ENCODE assay signal across 10 cellular contexts in the genomic region with DNA sequence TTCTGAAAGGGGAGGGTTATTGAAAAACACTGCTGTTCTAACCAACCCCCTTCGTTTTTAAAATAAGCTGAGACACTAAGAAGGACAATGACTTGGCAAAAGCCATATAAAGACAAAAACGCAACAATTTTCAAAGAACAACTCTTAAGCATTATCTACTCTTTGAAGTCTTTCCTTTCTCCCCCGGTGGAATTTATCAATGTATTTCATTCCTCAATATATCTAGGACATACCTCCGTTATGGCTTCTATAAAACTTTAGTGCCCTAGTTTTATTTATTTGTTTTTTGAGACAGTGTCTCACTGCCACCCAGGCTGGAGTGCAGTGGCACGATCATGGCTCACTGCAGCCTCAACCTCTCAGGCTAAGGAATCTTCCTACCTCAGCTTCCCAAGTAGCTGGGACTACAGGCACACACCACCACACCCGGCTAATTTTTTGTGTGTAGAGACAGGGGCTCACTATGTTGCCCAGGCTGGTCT. TPM values are rescaled to one million over a fixed set of nuclear protein-coding genes. Genes with fewer than 3 reads are reported as not detected.
DNase-seq lines count a peak whose midpoint lies in the region; ATAC-seq and TF ChIP-seq lines count a peak whose summit lies in the region.
"Had no signal": no experiment of that assay in that cellular context is flagged by ENCODE, and none has a peak within 500 bp of the region (broad histone marks: within the 10 kb centered on the region; RNA-seq: fewer than 3 reads in every experiment).

No MANE protein-coding gene starts in this region.

- H3K9me3 ChIP-seq in PC-3 (ENCODE audit: low read length) (no peaks in the 10 kb centered on the region), smooth muscle cell (replicated peaks; ENCODE audit: low read depth) (no peaks in the 10 kb centered on the region), upper lobe of right lung (no peaks in the 10 kb centered on the region), tibial artery (no peaks in the 10 kb centered on the region)
- H3K9me3 ChIP-seq: heart right ventricle had no signal

- CTCF ChIA-PET in PC-3 (lab: Charles Lee), result no interaction called here

- no peaks in the 10 kb centered on the region for H3K9me2 ChIP-seq in PC-3 (replicated peaks; ENCODE audit: low read length)

- no TSS peak for BruUV-seq in PC-3 (replicated peaks; lab: Mats Ljungman, UMichigan)

- no peaks in the 10 kb centered on the region for H3K9me3 Mint-ChIP-seq in activated naive CD8-positive, alpha-beta T cell (ENCODE audit: low read depth)
- H3K9me3 Mint-ChIP-seq in activated naive CD8-positive, alpha-beta T cell treated with anti-CD3 and anti-CD28 coated beads, Interleukin-2, amount 50 U/mL, for 24 hours, result no peaks in the 10 kb centered on the region
- H3K9me3 Mint-ChIP-seq in endothelial cell (ENCODE audit: unreplicated experiment), result no peaks in the 10 kb centered on the region

- H3K4me3 ChIP-seq in PC-3 (ENCODE audit: low read length) (peak overlapping the region; percentile 87), smooth muscle cell (no peak overlapping the region), upper lobe of right lung (no peak overlapping the region), tibial artery (no peak overlapping the region)

- peaks cover 81% of the 10 kb centered on the region for H3K79me2 ChIP-seq in PC-3 (ENCODE audit: low read length)
- H3K79me2 ChIP-seq in smooth muscle cell (ENCODE audit: low read depth), result peaks cover 80% of the 10 kb centered on the region

- peaks cover 12% of the 10 kb centered on the region for H3K36me3 Mint-ChIP-seq in activated naive CD8-positive, alpha-beta T cell
- H3K36me3 Mint-ChIP-seq in activated naive CD8-positive, alpha-beta T cell treated with anti-CD3 and anti-CD28 coated beads, Interleukin-2, amount 50 U/mL, for 24 hours (ENCODE audit: low read depth), result peaks cover 26% of the 10 kb centered on the region
- H3K36me3 Mint-ChIP-seq in endothelial cell (ENCODE audit: low read depth, unreplicated experiment), result no peaks in the 10 kb centered on the region

- peaks cover 24% of the 10 kb centered on the region for H3K4me1 ChIP-seq in PC-3 (ENCODE audit: insufficient read depth, low read length)
- H3K4me1 ChIP-seq in smooth muscle cell (ENCODE audit: low read depth), result peaks cover 32% of the 10 kb centered on the region
- H3K4me1 ChIP-seq in upper lobe of right lung, result peaks cover 29% of the 10 kb centered on the region
- H3K4me1 ChIP-seq in tibial artery, result peaks cover 0 to 61% (median 32%) of the 10 kb centered on the region in 4 donors

- H3F3A ChIP-seq in PC-3 (ENCODE audit: low read length, unreplicated experiment) (no peaks in the 10 kb centered on the region), smooth muscle cell (ENCODE audit: low read depth) (peaks cover 11% of the 10 kb centered on the region)

- no peaks in the 10 kb centered on the region for H3K27me3 Mint-ChIP-seq in activated naive CD8-positive, alpha-beta T cell
- H3K27me3 Mint-ChIP-seq in activated naive CD8-positive, alpha-beta T cell treated with anti-CD3 and anti-CD28 coated beads, Interleukin-2, amount 50 U/mL, for 24 hours, result no peaks in the 10 kb centered on the region
- H3K27me3 Mint-ChIP-seq in endothelial cell (ENCODE audit: unreplicated experiment), result peaks cover 5% of the 10 kb centered on the region

- intact Hi-C loops in PC-3 (cut with micrococcal nuclease), result loop anchor here (5.0 kb wide), 1 partner anchor 303 kb away; no protein-coding TSS in a partner anchor
- intact Hi-C loops in upper lobe of right lung (cut with DNase I), result no loop called here
- intact Hi-C loops in tibial artery (cut with DNase I; ENCODE audit: low total_unique reads), result no loop called here

- H3K27ac ChIP-seq in PC-3 (ENCODE audit: low read length) (peak overlapping the region; percentile 13; the same call in 1 of the 2 replicates), smooth muscle cell (ENCODE audit: low read depth) (no peak overlapping the region), upper lobe of right lung (no peak overlapping the region), tibial artery (no peak overlapping the region)
- H3K27ac ChIP-seq: heart right ventricle had no signal

- H3K4me1 Mint-ChIP-seq in activated naive CD8-positive, alpha-beta T cell (ENCODE audit: low read depth), result peaks cover 61% of the 10 kb centered on the region
- peaks cover 55% of the 10 kb centered on the region for H3K4me1 Mint-ChIP-seq in activated naive CD8-positive, alpha-beta T cell treated with anti-CD3 and anti-CD28 coated beads, Interleukin-2, amount 50 U/mL, for 24 hours
- peaks cover 12% of the 10 kb centered on the region for H3K4me1 Mint-ChIP-seq in endothelial cell (ENCODE audit: unreplicated experiment)

- TF ChIP-seq CTCF in PC-3 (conservative IDR thresholded peaks at IDR 0.05; ENCODE audit: low read depth, low read length) (no peak), endothelial cell (IDR thresholded peaks at IDR 0.05; ENCODE audit: unreplicated experiment) (no peak), smooth muscle cell (IDR thresholded peaks at IDR 0.05; ENCODE audit: borderline replicate concordance, insufficient read depth, poor library complexity, severe bottlenecking) (no peak), upper lobe of right lung (IDR thresholded peaks at IDR 0.05) (no peak), tibial artery (IDR thresholded peaks at IDR 0.05) (no peak)

- no peak for ATAC-seq in activated naive CD8-positive, alpha-beta T cell treated with anti-CD3 and anti-CD28 coated beads, Interleukin-2, amount 50 U/mL, for 24 hours
- ATAC-seq in PC-3 (no peak), upper lobe of right lung (no peak), HG03521 (IDR thresholded peaks at IDR 0.05; ENCODE audit: unreplicated experiment) (no peak)
- ATAC-seq: heart right ventricle had no signal

- peaks cover 16% of the 10 kb centered on the region; the same call in 1 of the 2 replicates for H4K20me1 ChIP-seq in PC-3 (ENCODE audit: low read length)
- peaks cover 65% of the 10 kb centered on the region for H4K20me1 ChIP-seq in smooth muscle cell (ENCODE audit: low read depth)

- peak overlapping the region; percentile 80 for H3K4me3 Mint-ChIP-seq in activated naive CD8-positive, alpha-beta T cell
- H3K4me3 Mint-ChIP-seq in activated naive CD8-positive, alpha-beta T cell treated with anti-CD3 and anti-CD28 coated beads, Interleukin-2, amount 50 U/mL, for 24 hours, result no peak overlapping the region
- no peak overlapping the region for H3K4me3 Mint-ChIP-seq in endothelial cell (ENCODE audit: unreplicated experiment)

- H3K27me3 ChIP-seq in PC-3 (ENCODE audit: low read length) (no peaks in the 10 kb centered on the region), smooth muscle cell (ENCODE audit: low read depth) (no peaks in the 10 kb centered on the region), upper lobe of right lung (no peaks in the 10 kb centered on the region), tibial artery (no peaks in the 10 kb centered on the region)
- H3K27me3 ChIP-seq: heart right ventricle had no signal

- WGBS in smooth muscle cell (ENCODE audit: low lambda C conversion rate), result 87% methylated on average over 6 of the region's 6 CpGs

- H3K9ac ChIP-seq in PC-3 (ENCODE audit: low read length) (peak overlapping the region; percentile 27; the same call in 1 of the 2 replicates), smooth muscle cell (ENCODE audit: low read depth) (no peak overlapping the region)

- H2AFZ ChIP-seq in PC-3 (ENCODE audit: low read length) (no peak overlapping the region; the same call in 1 of the 2 replicates), smooth muscle cell (ENCODE audit: low read depth) (no peak overlapping the region)

- H3K36me3 ChIP-seq in PC-3 (ENCODE audit: low read depth, low read length) (peaks cover 8% of the 10 kb centered on the region), smooth muscle cell (ENCODE audit: low read depth) (no peaks in the 10 kb centered on the region), upper lobe of right lung (no peaks in the 10 kb centered on the region), tibial artery (peaks cover 0 to 5% (median 0%) of the 10 kb centered on the region in 3 donors)

- H3K27ac Mint-ChIP-seq in activated naive CD8-positive, alpha-beta T cell, result peak overlapping the region; percentile 46
- no peak overlapping the region for H3K27ac Mint-ChIP-seq in activated naive CD8-positive, alpha-beta T cell treated with anti-CD3 and anti-CD28 coated beads, Interleukin-2, amount 50 U/mL, for 24 hours
- H3K27ac Mint-ChIP-seq in endothelial cell (ENCODE audit: unreplicated experiment), result peak overlapping the region; percentile 17

- DNase-seq in activated naive CD8-positive, alpha-beta T cell treated with anti-CD3 and anti-CD28 coated beads, Interleukin-2, amount 50 U/mL, for 24 hours, result no peak
- DNase-seq in PC-3 (peak; percentile 7), endothelial cell (ENCODE audit: low spot score) (no peak), smooth muscle cell (lab: John Stamatoyannopoulos, UW; ENCODE audit: unreplicated experiment) (no peak), upper lobe of right lung (no peak), tibial artery (no peak)
- DNase-seq: C1 segment of cervical spinal cord, heart right ventricle had no signal

- H3K4me2 ChIP-seq in PC-3 (ENCODE audit: low read length) (peak overlapping the region; percentile 90), smooth muscle cell (peak overlapping the region; percentile 98)

- POLR2A ChIA-PET in PC-3 (lab: Charles Lee; ENCODE audit: unreplicated experiment), result no interaction called here

RNA-seq across cellular contexts. Expression of a gene that starts 3.2 kb away (rescaled TPM):
- total RNA-seq in PC-3 (2014; rRNA removed) (96.8 and 116 TPM in 2 replicates), endothelial cell (ENCODE audit: unreplicated experiment) (135 TPM), smooth muscle cell (81.5 and 88.4 TPM in 2 replicates), upper lobe of right lung (118 TPM)
- polyA plus RNA-seq in smooth muscle cell, result 95.2 and 96.1 TPM in 2 replicates
